ENCODE assay signal across 8 cellular contexts in the genomic region with DNA sequence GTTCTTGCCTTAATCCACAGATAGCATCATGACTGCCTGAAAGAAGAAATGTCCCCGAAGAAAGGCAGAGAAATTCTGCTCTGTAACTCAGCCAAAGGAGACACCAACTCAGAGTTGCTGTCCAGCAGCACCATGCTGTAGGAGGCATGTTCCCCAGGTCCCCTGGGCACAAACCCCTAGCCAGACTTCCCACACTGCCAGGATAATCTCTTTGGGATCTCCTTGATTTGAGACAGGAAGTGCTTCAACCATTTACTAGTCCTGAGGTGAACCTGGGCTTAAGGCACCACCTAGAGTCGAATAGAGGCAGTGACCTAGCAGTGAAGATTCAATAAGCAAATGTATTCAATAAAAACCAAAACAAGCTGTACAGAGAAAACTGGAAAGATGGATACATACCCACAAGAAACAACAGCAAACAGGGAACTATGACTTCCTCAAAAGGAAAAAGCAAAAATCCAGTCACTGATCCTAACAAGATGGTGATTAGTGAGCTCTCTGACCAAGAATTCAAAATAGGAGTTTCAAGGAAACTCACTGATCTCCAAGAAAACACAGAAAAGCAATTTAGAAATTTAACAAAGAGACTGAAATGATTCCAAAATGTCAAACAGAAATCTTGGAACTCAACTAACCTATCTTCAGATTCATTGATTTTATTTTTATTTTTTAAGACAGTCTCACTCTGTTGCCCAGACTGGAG. TPM values are rescaled to one million over a fixed set of nuclear protein-coding genes. Genes with fewer than 3 reads are reported as not detected.
A peak's percentile ranks its signal among the peaks of the same experiment; 100 is the strongest.
DNase-seq lines count a peak whose midpoint lies in the region; ATAC-seq and TF ChIP-seq lines count a peak whose summit lies in the region.

No MANE protein-coding gene starts in this region.

- intact Hi-C loops in CD14-positive monocyte (cut with micrococcal nuclease), result no loop called here

- peaks cover 2% of the 10 kb centered on the region for H3K9me3 Mint-ChIP-seq in neural crest cell
- no peaks in the 10 kb centered on the region for H3K9me3 Mint-ChIP-seq in CD14-positive monocyte

- H3K27me3 Mint-ChIP-seq in neural crest cell (ENCODE audit: low read depth), result peaks cover 91% of the 10 kb centered on the region
- H3K27me3 Mint-ChIP-seq in CD14-positive monocyte (ENCODE audit: low read depth in 3 of 3), result peaks cover 10 to 58% (median 15%) of the 10 kb centered on the region in 3 donors

- H3K36me3 ChIP-seq in SU-DHL-6 (ENCODE audit: low read length), result no peaks in the 10 kb centered on the region

- H2AFZ ChIP-seq in SU-DHL-6 (ENCODE audit: low read depth, low read length, severe bottlenecking), result no peak overlapping the region

- no peak overlapping the region for H3K27ac ChIP-seq in SU-DHL-6 (ENCODE audit: low read depth, low read length)

- H3F3A ChIP-seq in SU-DHL-6 (ENCODE audit: insufficient read depth), result no peaks in the 10 kb centered on the region

- DNase-seq in GDM1 (lab: John Stamatoyannopoulos, UW), result peak; percentile 10
- peak; percentile 31 for DNase-seq in LHCN-M2 (ENCODE audit: low read depth)
- peak; percentile 15 to 42 for DNase-seq in cardiac fibroblast (ENCODE audit: low read depth in 2 of 2)
- no peak for DNase-seq in neural crest cell (ENCODE audit: low read depth, low spot score)
- DNase-seq in medulla oblongata (ENCODE audit: extremely low spot score), result no peak
- no peak for DNase-seq in CD14-positive monocyte (ENCODE audit: low spot score)

- no peak overlapping the region for H3K9ac ChIP-seq in SU-DHL-6 (ENCODE audit: low read length)

- no peaks in the 10 kb centered on the region for H3K9me3 ChIP-seq in SU-DHL-6 (ENCODE audit: insufficient read depth, low read length)

- H3K4me2 ChIP-seq in SU-DHL-6 (ENCODE audit: low read depth, low read length, poor library complexity, severe bottlenecking), result no peak overlapping the region

- ATAC-seq in HG02642 (IDR thresholded peaks at IDR 0.05; ENCODE audit: poor library complexity, unreplicated experiment), result no peak

- H3K4me3 ChIP-seq in SU-DHL-6 (ENCODE audit: insufficient read depth, low read length, poor library complexity, severe bottlenecking), result no peak overlapping the region
- H3K4me3 ChIP-seq in cardiac fibroblast (replicated peaks in 1 of 2; ENCODE audit: low read depth in 2 of 2, low read length in 2 of 2), result no peak overlapping the region

- H3K4me1 Mint-ChIP-seq in neural crest cell, result no peaks in the 10 kb centered on the region
- no peaks in the 10 kb centered on the region for H3K4me1 Mint-ChIP-seq in CD14-positive monocyte

- no peak overlapping the region for H3K4me3 Mint-ChIP-seq in neural crest cell
- no peak overlapping the region for H3K4me3 Mint-ChIP-seq in CD14-positive monocyte

- H3K9me2 ChIP-seq in SU-DHL-6 (replicated peaks; ENCODE audit: insufficient read depth, low read length), result no peaks in the 10 kb centered on the region

- H3K36me3 Mint-ChIP-seq in neural crest cell (ENCODE audit: low read depth) (no peaks in the 10 kb centered on the region), CD14-positive monocyte (no peaks in the 10 kb centered on the region)

- no peaks in the 10 kb centered on the region for H4K20me1 ChIP-seq in SU-DHL-6 (ENCODE audit: low read depth, low read length)

- no peak overlapping the region for H3K27ac Mint-ChIP-seq in neural crest cell (ENCODE audit: unreplicated experiment)
- no peak overlapping the region for H3K27ac Mint-ChIP-seq in CD14-positive monocyte

- TF ChIP-seq CTCF in SU-DHL-6 (IDR thresholded peaks at IDR 0.05; ENCODE audit: insufficient read depth, low read length, poor library complexity, severe bottlenecking), result peak; percentile 72
- peak; percentile 43 for TF ChIP-seq CTCF in cardiac fibroblast (IDR thresholded peaks at IDR 0.05; ENCODE audit: low read depth, low read length)
- peak; percentile 57 for TF ChIP-seq CTCF in neural crest cell (conservative IDR thresholded peaks at IDR 0.05)
- no peak for TF ChIP-seq CTCF in CD14-positive monocyte (IDR thresholded peaks at IDR 0.05)

- H3K27me3 ChIP-seq in SU-DHL-6 (ENCODE audit: low read length), result no peaks in the 10 kb centered on the region

- no peaks in the 10 kb centered on the region for H3K79me2 ChIP-seq in SU-DHL-6 (ENCODE audit: insufficient read depth, low read length)

RNA-seq across cellular contexts. Expression of a gene that starts 5.7 kb away (rescaled TPM):
- total RNA-seq in LHCN-M2 (2014; rRNA removed) (not detected in 2 replicates), neural crest cell (not detected in 2 replicates)
- not detected for polyA plus RNA-seq in LHCN-M2 (2012)
- polyA plus RNA-seq in CD14-positive monocyte, result not detected

RNA-seq across cellular contexts. Expression of a gene that starts 20.0 kb away (rescaled TPM):
- total RNA-seq in LHCN-M2 (2014; rRNA removed) (not detected in 2 replicates), neural crest cell (not detected in 2 replicates)
- not detected for polyA plus RNA-seq in LHCN-M2 (2012)
- polyA plus RNA-seq in CD14-positive monocyte, result not detected

RNA-seq across cellular contexts. Expression of a gene that starts 24.3 kb away (rescaled TPM):
- total RNA-seq in LHCN-M2 (2014; rRNA removed) (not detected in 2 replicates), neural crest cell (0.12 TPM in 1 of 2 replicates, not detected in the other)
- polyA plus RNA-seq in LHCN-M2 (2012), result not detected
- not detected for polyA plus RNA-seq in CD14-positive monocyte

RNA-seq across cellular contexts. Expression of a gene that starts 46.5 kb away (rescaled TPM):
- 13.8 and 15.5 TPM in 2 replicates for total RNA-seq in LHCN-M2 (2014; rRNA removed)
- polyA plus RNA-seq in LHCN-M2 (2012), result 10.5 TPM
- total RNA-seq in neural crest cell, result 34.2 and 38.2 TPM in 2 replicates
- polyA plus RNA-seq in CD14-positive monocyte, result 1 to 10 TPM; 4.2 to 5.0 TPM

Comparison
In these comparisons a context has a peak if more than half of its experiments do, and no peak if none do; other contexts are left out.
1. DNase-seq: peak in GDM1 (single experiment), LHCN-M2 (single experiment) and cardiac fibroblast (2 of 2); none in neural crest cell (single experiment), medulla oblongata (single experiment) and CD14-positive monocyte (single experiment).